Comparison of ENCODE assay signal across 18 cellular contexts in genomic region chr9:79154806-79155205, GRCh38.
"Had no signal": no experiment of that assay in that cellular context is flagged by ENCODE, and none has a peak within 500 bp of the region (broad histone marks: within the 10 kb centered on the region; RNA-seq: fewer than 3 reads in every experiment).

No MANE protein-coding gene starts in this region.

- H3K27ac ChIP-seq: foreskin keratinocyte, tibial artery, WERI-Rb-1 had no signal

- H3K4me1 ChIP-seq: foreskin keratinocyte, tibial artery had no signal

- H3K4me3 ChIP-seq: tibial artery had no signal

- FAIRE-seq: bronchial epithelial cell had no signal

- ATAC-seq: left ventricle myocardium superior had no signal

- H3K36me3 ChIP-seq: tibial artery, WERI-Rb-1 had no signal

- DNase-seq: activated CD4-positive, alpha-beta T cell treated with anti-CD3 and anti-CD28 coated beads for 1 hour; activated CD8-positive, alpha-beta memory T cell treated with anti-CD3 and anti-CD28 coated beads for 24 hours; activated CD8-positive, alpha-beta memory T cell treated with anti-CD3 and anti-CD28 coated beads, Interleukin-2, amount 50 U/mL, for 48 hours; activated effector memory CD4-positive, alpha-beta T cell treated with Interleukin-2 at 50 U/mL for 16 hours; activated naive CD4-positive, alpha-beta T cell treated with anti-CD3 and anti-CD28 coated beads, Interleukin-2, amount 10 ng/mL, durations not matched to agents 7 days and 5 days; activated T-cell treated with anti-CD3 and anti-CD28 coated beads, Interleukin-2, amount 50 U/mL, for 48 hours; cerebellar nuclear complex; effector memory CD4-positive, alpha-beta T cell; left ventricle myocardium superior; occipital lobe; posterior cingulate gyrus; stimulated activated CD4-positive, alpha-beta T cell treated with anti-CD3 and anti-CD28 coated beads, Interleukin-2, amount 100 ng/mL, for 24 hours; stimulated activated naive CD4-positive, alpha-beta T cell treated with Interleukin-2 at 50 U/mL for 16 hours; T-helper 2 cell; tibial artery had no signal

- H3K27me3 ChIP-seq: foreskin keratinocyte, tibial artery had no signal

- H3K9me3 ChIP-seq: tibial artery had no signal
